2 cellular contexts compared by ENCODE assay signal in genomic region chr1:27878787-27879335, GRCh38.
TF ChIP-seq lines count a peak whose summit lies in the region.

No MANE protein-coding gene starts in this region.

TF ChIP-seq in SK-N-SH, 30 proteins besides CTCF, POLR2A, EP300 and RAD21 (continued from another document):
- no peak for TF ChIP-seq RXRA (IDR thresholded peaks at IDR 0.05; ENCODE audit: borderline replicate concordance, low read depth)
- no peak for TF ChIP-seq PBX3 (IDR thresholded peaks at IDR 0.05)
- TF ChIP-seq MAX (IDR thresholded peaks at IDR 0.05; ENCODE audit: low read depth), result no peak
- no peak for TF ChIP-seq YY1 (IDR thresholded peaks at IDR 0.05; ENCODE audit: low read depth)
- no peak for TF ChIP-seq CHD2 (IDR thresholded peaks at IDR 0.05; ENCODE audit: low read length, partially characterized antibody)
- TF ChIP-seq TCF12 (IDR thresholded peaks at IDR 0.05), result no peak
TF ChIP-seq in SK-N-SH: peak in this region for 0.

TF ChIP-seq in SK-N-SH treated with all-trans-retinoic acid at 6 μM for 48 hours, 23 proteins besides CTCF, POLR2A, EP300 and RAD21 (continued from another document):
- TF ChIP-seq CREB5 (CRISPR knock-in tag; IDR thresholded peaks at IDR 0.05; ENCODE audit: low read depth) (no peak), ZFP3 (CRISPR knock-in tag; IDR thresholded peaks at IDR 0.05) (no peak), ZFP30 (CRISPR knock-in tag; IDR thresholded peaks at IDR 0.05) (no peak), CSRNP3 (CRISPR knock-in tag; IDR thresholded peaks at IDR 0.05) (no peak), OSR1 (CRISPR knock-in tag; IDR thresholded peaks at IDR 0.05) (no peak), PATZ1 (CRISPR knock-in tag; IDR thresholded peaks at IDR 0.05; ENCODE audit: borderline replicate concordance) (no peak)
